Comparison of ENCODE assay signal across 34 cellular contexts in the genomic region with DNA sequence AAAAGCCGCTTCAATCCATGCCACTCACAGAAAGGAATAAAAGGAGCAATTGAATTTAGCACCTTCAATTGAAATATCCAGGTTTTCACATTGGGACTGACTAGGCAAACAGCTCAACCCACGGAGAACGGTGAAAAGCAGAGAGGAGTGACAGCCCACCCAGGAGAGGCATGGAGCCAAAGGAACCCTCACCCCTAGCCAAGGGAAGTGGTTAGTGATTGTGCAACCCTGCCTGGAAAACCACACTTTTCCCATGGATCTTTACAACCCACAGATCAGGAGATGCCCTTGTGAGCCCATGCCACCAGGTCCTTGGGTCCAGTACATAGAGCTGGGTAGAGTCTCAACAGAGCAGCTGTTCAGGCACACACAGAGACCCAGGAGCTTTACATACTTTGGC.
"Had no signal": no experiment of that assay in that cellular context is flagged by ENCODE, and none has a peak within 500 bp of the region (broad histone marks: within the 10 kb centered on the region; RNA-seq: fewer than 3 reads in every experiment).

No MANE protein-coding gene starts in this region.

- H2AFZ ChIP-seq: hepatocyte had no signal

- FAIRE-seq: astrocyte, colon had no signal

- H3K4me1 ChIP-seq: body of pancreas, esophagus muscularis mucosa, gastroesophageal sphincter, heart right ventricle had no signal

- H3K4me3 ChIP-seq: body of pancreas, esophagus muscularis mucosa, gastroesophageal sphincter, heart right ventricle, hepatocyte had no signal

- ATAC-seq: activated naive CD4-positive, alpha-beta T cell treated with anti-CD3 and anti-CD28 coated beads, Interleukin-2, amount 50 U/mL, for 72 hours; activated T-cell treated with anti-CD3 and anti-CD28 coated beads, Interleukin-2, amount 50 U/mL, for 72 hours; body of pancreas; effector memory CD8-positive, alpha-beta T cell; heart right ventricle; T-helper 17 cell; WTC11 had no signal

- H3K27ac ChIP-seq: body of pancreas, esophagus muscularis mucosa, gastroesophageal sphincter, heart right ventricle, hepatocyte, VCaP had no signal

- H3K4me2 ChIP-seq: hepatocyte had no signal

- DNase-seq: activated CD4-positive, alpha-beta memory T cell treated with anti-CD3 and anti-CD28 coated beads, Interleukin-2, amount 10 ng/mL, durations not matched to agents 7 days and 5 days; activated CD4-positive, alpha-beta T cell treated with anti-CD3 and anti-CD28 coated beads for 1 hour; activated CD4-positive, alpha-beta T cell treated with anti-CD3 and anti-CD28 coated beads for 4 hours; activated CD4-positive, alpha-beta T cell treated with anti-CD3 and anti-CD28 coated beads, Interleukin-2, amount 10 ng/mL, durations not matched to agents 7 days and 5 days; activated CD4-positive, alpha-beta T cell treated with anti-CD3 and anti-CD28 coated beads, Interleukin-2, amount 50 U/mL, for 4 hours; activated CD8-positive, alpha-beta memory T cell treated with anti-CD3 and anti-CD28 coated beads, Interleukin-2, amount 50 U/mL, for 48 hours; activated gamma-delta T cell; activated naive CD4-positive, alpha-beta T cell; activated naive CD4-positive, alpha-beta T cell treated with anti-CD3 and anti-CD28 coated beads, Interleukin-2, amount 10 ng/mL, durations not matched to agents 7 days and 5 days; activated naive CD8-positive, alpha-beta T cell treated with anti-CD3 and anti-CD28 coated beads, Interleukin-2, amount 10 ng/mL, durations not matched to agents 7 days and 5 days; activated T-cell treated with anti-CD3 and anti-CD28 coated beads for 4 hours; activated T-cell treated with anti-CD3 and anti-CD28 coated beads, Interleukin-2, amount 50 U/mL, for 24 hours; activated T-cell treated with anti-CD3 and anti-CD28 coated beads, Interleukin-2, amount 50 U/mL, for 72 hours; amniotic stem cell; anterior cingulate cortex; body of pancreas; caudate nucleus; cortex of kidney; dermis blood vessel endothelial cell; effector CD4-positive, alpha-beta T cell; effector memory CD8-positive, alpha-beta T cell; erythroblast; foreskin melanocyte; heart right ventricle; T-helper 17 cell; T1000 had no signal

- H3K27me3 ChIP-seq: body of pancreas, esophagus muscularis mucosa, gastroesophageal sphincter, heart right ventricle, hepatocyte had no signal

- H3K36me3 ChIP-seq: esophagus muscularis mucosa, gastroesophageal sphincter, heart right ventricle had no signal
